Comparison of ENCODE assay signal across 8 cellular contexts in genomic region chr16:10385725-10386516, GRCh38. TPM values are rescaled to one million over a fixed set of nuclear protein-coding genes. Genes with fewer than 3 reads are reported as not detected.
A peak's percentile ranks its signal among the peaks of the same experiment; 100 is the strongest.
DNase-seq lines count a peak whose midpoint lies in the region; ATAC-seq and TF ChIP-seq lines count a peak whose summit lies in the region.

Gene ATF7IP2 (plus strand): TSS chr16:10386061. CDS start chr16:10430621, 44,560 bp downstream.

- peaks cover 0 to 5% (median 0%) of the 10 kb centered on the region in 11 donors for H3K9me3 ChIP-seq in heart right ventricle
- no peaks in the 10 kb centered on the region for H3K9me3 ChIP-seq in upper lobe of left lung

- H3K4me1 Mint-ChIP-seq in activated naive CD8-positive, alpha-beta T cell treated with anti-CD3 and anti-CD28 coated beads, Interleukin-2, amount 50 U/mL, for 24 hours = peaks cover 46% of the 10 kb centered on the region

- H3K27me3 ChIP-seq in heart right ventricle (no peaks in the 10 kb centered on the region), upper lobe of left lung (no peaks in the 10 kb centered on the region)

- 4% methylated on average over 66 of the region's 66 CpGs for WGBS in heart right ventricle, 2 donors
- WGBS in upper lobe of left lung, 2 donors = 4 to 13% methylated on average over 15 to 58 of the region's 66 CpGs

- peak within 1 kb of the TSS; percentile 95 for H3K27ac Mint-ChIP-seq in activated naive CD8-positive, alpha-beta T cell treated with anti-CD3 and anti-CD28 coated beads, Interleukin-2, amount 50 U/mL, for 24 hours

- intact Hi-C loops in heart right ventricle (cut with DNase I) = loop anchor here in 2 of 10 donors (10.0 kb wide), 2 partner anchors 51 to 99 kb away; no protein-coding TSS in a partner anchor
- intact Hi-C loops in posterior cingulate gyrus (cut with DNase I) = no loop called here

- H3K36me3 ChIP-seq in heart right ventricle (peaks cover 0 to 11% (median 0%) of the 10 kb centered on the region in 9 donors), upper lobe of left lung (no peaks in the 10 kb centered on the region)

- TF ChIP-seq CTCF in heart right ventricle (IDR thresholded peaks at IDR 0.05) (no peak), upper lobe of left lung (IDR thresholded peaks at IDR 0.05) (peak in 2 of 6 experiments; percentile 5 to 18)

- H3K4me3 Mint-ChIP-seq in activated naive CD8-positive, alpha-beta T cell treated with anti-CD3 and anti-CD28 coated beads, Interleukin-2, amount 50 U/mL, for 24 hours = peak within 1 kb of the TSS; percentile 94

- H3K4me1 ChIP-seq in heart right ventricle (peaks cover 0 to 29% (median 12%) of the 10 kb centered on the region in 9 donors), upper lobe of left lung (peaks cover 0 to 10% (median 6%) of the 10 kb centered on the region in 4 donors)

- in situ Hi-C loops in ACHN (cut with HindIII; ENCODE audit: low pct_ligation_motif_present, low pct_unique_long_range_greater_than_20kb, low sequenced_read_pairs) = no loop called here

- peak in 3 of 4 donors; percentile 29 to 79 (median 69) for TF ChIP-seq POLR2A in upper lobe of left lung (IDR thresholded peaks at IDR 0.05)

- TF ChIP-seq EP300 in upper lobe of left lung (IDR thresholded peaks at IDR 0.05) = no peak

- no peaks in the 10 kb centered on the region for H3K9me3 Mint-ChIP-seq in activated naive CD8-positive, alpha-beta T cell treated with anti-CD3 and anti-CD28 coated beads, Interleukin-2, amount 50 U/mL, for 24 hours

- peaks cover 41% of the 10 kb centered on the region for H3K36me3 Mint-ChIP-seq in activated naive CD8-positive, alpha-beta T cell treated with anti-CD3 and anti-CD28 coated beads, Interleukin-2, amount 50 U/mL, for 24 hours (ENCODE audit: low read depth)

- DNase-seq in ACHN = peak; percentile 87
- DNase-seq in SW 1271 (lab: John Stamatoyannopoulos, UW) = peak; percentile 77 to 84
- peak; percentile 93 for DNase-seq in activated naive CD8-positive, alpha-beta T cell treated with anti-CD3 and anti-CD28 coated beads, Interleukin-2, amount 50 U/mL, for 24 hours
- DNase-seq in heart right ventricle = peak; percentile 91 to 95
- DNase-seq in posterior cingulate gyrus = peak; percentile 45 to 97 (median 82)
- DNase-seq in upper lobe of left lung = peak; percentile 90 to 91

- ATAC-seq in GM19035 (IDR thresholded peaks at IDR 0.05; ENCODE audit: unreplicated experiment) (peak; percentile 91), HG03378 (IDR thresholded peaks at IDR 0.05; ENCODE audit: unreplicated experiment) (peak; percentile 86), heart right ventricle (peak; percentile 97 to 100 (median 99)), upper lobe of left lung (ENCODE audit: low FRiP score in 2 of 2) (peak; percentile 96 to 98)
- peak; percentile 98 for ATAC-seq in activated naive CD8-positive, alpha-beta T cell treated with anti-CD3 and anti-CD28 coated beads, Interleukin-2, amount 50 U/mL, for 24 hours

- H3K27ac ChIP-seq in heart right ventricle (peak within 1 kb of the TSS; percentile 11 to 92 (median 86)), upper lobe of left lung (peak within 1 kb of the TSS; percentile 72 to 86 (median 82))

- no peaks in the 10 kb centered on the region for H3K27me3 Mint-ChIP-seq in activated naive CD8-positive, alpha-beta T cell treated with anti-CD3 and anti-CD28 coated beads, Interleukin-2, amount 50 U/mL, for 24 hours

- H3K4me3 ChIP-seq in heart right ventricle (peak within 1 kb of the TSS; percentile 49 to 82 (median 76)), upper lobe of left lung (peak within 1 kb of the TSS; percentile 46 to 67 (median 58))

RNA-seq across cellular contexts. Expression of gene ATF7IP2, which starts in this region (rescaled TPM):
- total RNA-seq in heart right ventricle = 10 to 100 TPM; 19.4 to 62.6 (median 35.8) TPM
- polyA plus RNA-seq in heart right ventricle = 10 to 100 TPM; 24.3 to 47.0 TPM
- total RNA-seq in upper lobe of left lung = 10 to 100 TPM in 4 of 6 donors, 1 to 10 TPM in 2; 4.2 to 13.6 (median 10.2) TPM

Comparison
In these comparisons a context has a peak if more than half of its experiments do, and no peak if none do; other contexts are left out.
1. Peak in every context shown above with its lines: DNase-seq, ATAC-seq, H3K4me3 ChIP-seq and H3K27ac ChIP-seq.